ENCODE assay signal across 13 cellular contexts in genomic region chr9:118222375-118222774, GRCh38.
DNase-seq lines count a peak whose midpoint lies in the region; ATAC-seq and TF ChIP-seq lines count a peak whose summit lies in the region.
"Had no signal": no experiment of that assay in that cellular context is flagged by ENCODE, and none has a peak within 500 bp of the region (broad histone marks: within the 10 kb centered on the region; RNA-seq: fewer than 3 reads in every experiment).

No MANE protein-coding gene starts in this region.

- no peaks in the 10 kb centered on the region for H3K36me3 Mint-ChIP-seq in WTC11
- H3K36me3 Mint-ChIP-seq: activated naive CD4-positive, alpha-beta T cell treated with anti-CD3 and anti-CD28 coated beads, Interleukin-2, amount 50 U/mL, for 72 hours had no signal

- in situ Hi-C loops in Caki2 (cut with HindIII; ENCODE audit: low pct_unique_long_range_greater_than_20kb, low sequenced_read_pairs) = no loop called here

- DNase-seq in Caki2 (ENCODE audit: low read depth) (peak; percentile 34), M059J (ENCODE audit: low read depth) (peak; percentile 63), WTC11 (ENCODE audit: low spot score) (peak; percentile 10), mesendoderm (peak; percentile 71), GM19238 (ENCODE audit: insufficient read length, low spot score) (no peak)
- DNase-seq: stimulated activated CD4-positive, alpha-beta T cell treated with anti-CD3 and anti-CD28 coated beads, Interleukin-15, amount 100 ng/mL, for 24 hours had no signal

- no peaks in the 10 kb centered on the region for H3K27me3 Mint-ChIP-seq in WTC11 (ENCODE audit: low read depth)

- no peak overlapping the region for H3K4ac ChIP-seq in mesendoderm (ENCODE audit: low read depth, low read length)

- TF ChIP-seq CTCF in WTC11 (IDR thresholded peaks at IDR 0.05) (no peak), gastroesophageal sphincter (IDR thresholded peaks at IDR 0.05) (no peak)

- H3K18ac ChIP-seq in mesendoderm (ENCODE audit: low read length) = no peak overlapping the region

- no peak overlapping the region for H2AK5ac ChIP-seq in mesendoderm (ENCODE audit: low read length)

- H4K8ac ChIP-seq in mesendoderm (ENCODE audit: low read depth, low read length) = no peak overlapping the region

- H3K9me3 Mint-ChIP-seq in WTC11 = no peaks in the 10 kb centered on the region; the same call in 1 of the 2 replicates
- H3K9me3 Mint-ChIP-seq: neural crest cell; T-helper 2 cell treated with Interferon-gamma antibody and Interleukin-4, amounts not matched to agents 5 μg/mL and 100 μg/mL, for 36 hours had no signal

- TF ChIP-seq EP300 in gastroesophageal sphincter (IDR thresholded peaks at IDR 0.05) = no peak

- no peaks in the 10 kb centered on the region for H3K79me1 ChIP-seq in mesendoderm (ENCODE audit: low read length)

- H3K4me1 Mint-ChIP-seq in WTC11 = peaks cover 3% of the 10 kb centered on the region; the same call in 1 of the 2 replicates
- H3K4me1 Mint-ChIP-seq: neural crest cell had no signal

- no peaks in the 10 kb centered on the region for H3K9me3 ChIP-seq in gastroesophageal sphincter
- H3K9me3 ChIP-seq: BLaER1 had no signal

- H3K27ac ChIP-seq in mesendoderm (ENCODE audit: low read depth, low read length) = no peak overlapping the region
- no peak overlapping the region for H3K27ac ChIP-seq in gastroesophageal sphincter
- H3K27ac ChIP-seq: BLaER1 had no signal

- no peak overlapping the region for H2BK120ac ChIP-seq in mesendoderm (ENCODE audit: low read depth, low read length)

- no peaks in the 10 kb centered on the region for H3K36me3 ChIP-seq in mesendoderm (ENCODE audit: control insufficient read depth, insufficient read depth, low read length)
- no peaks in the 10 kb centered on the region for H3K36me3 ChIP-seq in gastroesophageal sphincter
- H3K36me3 ChIP-seq: BLaER1 had no signal

- CTCF ChIA-PET in WTC11 (lab: Charles Lee) = interaction anchor here (1.2 kb wide), 1 partner anchor 54 kb away, joined by 5 read pairs; no protein-coding TSS in a partner anchor

- ATAC-seq in WTC11 (peak; percentile 88), HG03571 (IDR thresholded peaks at IDR 0.05; ENCODE audit: unreplicated experiment) (no peak), GM21825 (IDR thresholded peaks at IDR 0.05; ENCODE audit: unreplicated experiment) (no peak), gastroesophageal sphincter (no peak)
- ATAC-seq: activated naive CD4-positive, alpha-beta T cell treated with anti-CD3 and anti-CD28 coated beads, Interleukin-2, amount 50 U/mL, for 72 hours had no signal

- H3K79me2 ChIP-seq in mesendoderm (ENCODE audit: control insufficient read depth, insufficient read depth, low read length) = no peaks in the 10 kb centered on the region

- no peak overlapping the region for H4K5ac ChIP-seq in mesendoderm (ENCODE audit: low read length)

- H3K4me3 ChIP-seq in mesendoderm (ENCODE audit: low read length) (no peak overlapping the region), gastroesophageal sphincter (no peak overlapping the region)
- H3K4me3 ChIP-seq: BLaER1 had no signal

- H3K23ac ChIP-seq in mesendoderm (ENCODE audit: low read length) = no peak overlapping the region

- H3K4me1 ChIP-seq in mesendoderm (ENCODE audit: control insufficient read depth, low read depth, low read length) (no peaks in the 10 kb centered on the region), gastroesophageal sphincter (no peaks in the 10 kb centered on the region)
- H3K4me1 ChIP-seq: BLaER1 had no signal

- H3K27me3 ChIP-seq in mesendoderm (ENCODE audit: insufficient read depth, low read length, poor library complexity) = no peaks in the 10 kb centered on the region
- H3K27me3 ChIP-seq in gastroesophageal sphincter = no peaks in the 10 kb centered on the region
- H3K27me3 ChIP-seq: BLaER1 had no signal

- no peak overlapping the region for H3K4me2 ChIP-seq in mesendoderm (ENCODE audit: low read length)
- H3K4me2 ChIP-seq: BLaER1 had no signal

- no peak overlapping the region for H3K56ac ChIP-seq in mesendoderm (ENCODE audit: low read length)

- WGBS in mesendoderm (ENCODE audit: extremely low coverage, insufficient coverage, low lambda C conversion rate) = no CpG with 5 or more reads among the region's 3 CpGs
- 20% methylated on average over 1 of the region's 3 CpGs; no CpG with 5 or more reads in 1 of the 2 donors for WGBS in gastroesophageal sphincter (ENCODE audit: low coverage in 1 of 2), 2 donors

- POLR2A ChIA-PET in WTC11 (lab: Charles Lee) = interaction anchor here (0.7 kb wide), 1 partner anchor 26 kb away, joined by 3 read pairs; no protein-coding TSS in a partner anchor

- H2BK5ac ChIP-seq in mesendoderm (ENCODE audit: low read length) = no peak overlapping the region

- H3K9ac ChIP-seq in mesendoderm (ENCODE audit: low read length) = no peak overlapping the region
- H3K9ac ChIP-seq: BLaER1 had no signal

- H3K27ac Mint-ChIP-seq in WTC11 = no peak overlapping the region
- H3K27ac Mint-ChIP-seq: activated naive CD4-positive, alpha-beta T cell treated with anti-CD3 and anti-CD28 coated beads, Interleukin-2, amount 50 U/mL, for 72 hours; T-helper 2 cell treated with Interferon-gamma antibody and Interleukin-4, amounts not matched to agents 5 μg/mL and 100 μg/mL, for 36 hours had no signal

- H3K4me3 Mint-ChIP-seq in WTC11 = no peak overlapping the region
- H3K4me3 Mint-ChIP-seq: neural crest cell; T-helper 2 cell treated with Interferon-gamma antibody and Interleukin-4, amounts not matched to agents 5 μg/mL and 100 μg/mL, for 36 hours had no signal

- TF ChIP-seq POLR2A in gastroesophageal sphincter (IDR thresholded peaks at IDR 0.05) = no peak

- H2BK15ac ChIP-seq in mesendoderm (replicated peaks; ENCODE audit: low read depth) = no peak overlapping the region

TF ChIP-seq in WTC11, 78 proteins besides CTCF, POLR2A, EP300 and RAD21 (continues in another document):
- TF ChIP-seq JUN (CRISPR knock-in tag; IDR thresholded peaks at IDR 0.05) (no peak), ZNF138 (CRISPR knock-in tag; conservative IDR thresholded peaks at IDR 0.05) (no peak), MYBL2 (CRISPR knock-in tag; IDR thresholded peaks at IDR 0.05) (no peak), FOXP1 (CRISPR knock-in tag; IDR thresholded peaks at IDR 0.05; ENCODE audit: borderline replicate concordance) (no peak), ATF1 (CRISPR knock-in tag; IDR thresholded peaks at IDR 0.05) (no peak), ZNF121 (CRISPR knock-in tag; IDR thresholded peaks at IDR 0.05) (no peak), MAX (CRISPR knock-in tag; IDR thresholded peaks at IDR 0.05) (no peak), PRDM15 (CRISPR knock-in tag; IDR thresholded peaks at IDR 0.05) (no peak), ELF4 (CRISPR knock-in tag; IDR thresholded peaks at IDR 0.05; ENCODE audit: low read depth) (no peak), GTF2I (CRISPR knock-in tag; conservative IDR thresholded peaks at IDR 0.05) (no peak)
- TF ChIP-seq, protein P1, sequence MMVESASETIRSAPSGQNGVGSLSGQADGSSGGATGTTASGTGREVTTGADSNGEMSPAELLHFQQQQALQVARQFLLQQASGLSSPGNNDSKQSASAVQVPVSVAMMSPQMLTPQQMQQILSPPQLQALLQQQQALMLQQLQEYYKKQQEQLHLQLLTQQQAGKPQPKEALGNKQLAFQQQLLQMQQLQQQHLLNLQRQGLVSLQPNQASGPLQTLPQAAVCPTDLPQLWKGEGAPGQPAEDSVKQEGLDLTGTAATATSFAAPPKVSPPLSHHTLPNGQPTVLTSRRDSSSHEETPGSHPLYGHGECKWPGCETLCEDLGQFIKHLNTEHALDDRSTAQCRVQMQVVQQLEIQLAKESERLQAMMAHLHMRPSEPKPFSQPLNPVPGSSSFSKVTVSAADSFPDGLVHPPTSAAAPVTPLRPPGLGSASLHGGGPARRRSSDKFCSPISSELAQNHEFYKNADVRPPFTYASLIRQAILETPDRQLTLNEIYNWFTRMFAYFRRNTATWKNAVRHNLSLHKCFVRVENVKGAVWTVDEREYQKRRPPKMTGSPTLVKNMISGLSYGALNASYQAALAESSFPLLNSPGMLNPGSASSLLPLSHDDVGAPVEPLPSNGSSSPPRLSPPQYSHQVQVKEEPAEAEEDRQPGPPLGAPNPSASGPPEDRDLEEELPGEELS (CRISPR knock-in tag; IDR thresholded peaks at IDR 0.05) = no peak
